ENCODE assay signal across 8 cellular contexts in the genomic region with DNA sequence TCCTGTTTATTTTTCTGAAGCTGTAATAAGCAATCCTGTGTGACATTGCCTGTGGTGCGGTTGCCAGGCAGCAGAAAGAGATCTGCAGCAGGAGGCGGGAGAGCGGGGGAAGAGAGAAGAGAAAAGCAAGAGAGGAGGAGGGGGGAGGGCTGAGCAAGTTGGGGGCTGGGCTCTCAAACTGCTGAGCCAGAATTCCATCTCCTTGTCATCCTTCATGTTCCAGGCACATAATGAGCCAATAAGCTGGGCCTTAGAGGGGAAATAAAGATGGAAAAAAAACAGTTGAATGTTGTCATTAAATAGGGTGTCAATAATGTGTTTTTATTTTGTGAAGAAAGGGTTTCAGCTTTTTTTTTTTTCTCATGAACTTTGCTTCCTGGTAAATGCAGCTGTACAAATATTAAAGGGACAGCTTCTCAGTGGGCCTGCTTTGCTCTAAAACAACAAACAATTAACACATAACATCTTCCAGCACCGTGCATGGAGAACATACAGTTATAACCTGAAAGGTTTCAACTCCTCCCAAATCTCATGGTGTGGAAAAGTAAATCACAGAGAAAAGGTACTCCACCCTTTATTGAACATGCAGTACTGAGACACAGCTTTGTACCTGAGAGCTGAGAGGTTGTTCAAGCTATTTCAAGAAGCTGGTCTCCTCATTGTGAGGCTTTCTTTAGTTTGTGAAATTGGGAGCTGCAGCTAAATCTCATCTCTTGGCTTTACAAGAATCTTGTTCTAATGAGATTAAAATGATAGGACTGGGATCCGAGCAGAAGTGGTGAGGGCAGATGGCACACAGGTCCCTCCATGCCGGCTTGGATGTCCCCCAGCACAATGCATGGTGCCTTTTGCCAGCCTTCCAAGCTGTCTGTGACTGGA.
DNase-seq lines count a peak whose midpoint lies in the region; ATAC-seq, FAIRE-seq and TF ChIP-seq lines count a peak whose summit lies in the region.

No MANE protein-coding gene starts in this region.

- no peaks in the 10 kb centered on the region for H4K20me1 ChIP-seq in HepG2 (ENCODE audit: insufficient read depth, low read length)

- no peak overlapping the region for H2AFZ ChIP-seq in HepG2 (ENCODE audit: low read length)

- no peak for FAIRE-seq in HepG2 (lab: Jason Lieb, UNC)

- 12% methylated on average over 6 of the region's 6 CpGs for WGBS in HepG2 (ENCODE audit: low lambda C conversion rate)

- in situ Hi-C loops in HepG2 (cut with HindIII; ENCODE audit: extremely low pct_ligation_motif_present, low pct_unique_long_range_greater_than_20kb) (no loop called here), GM13977 (cut with MboI; ENCODE audit: low pct_unique_long_range_greater_than_20kb, low sequenced_read_pairs, unreplicated experiment) (no loop called here)

- H3K9ac ChIP-seq in SK-N-MC (ENCODE audit: insufficient read length), result no peak overlapping the region
- H3K9ac ChIP-seq in HepG2 (ENCODE audit: insufficient read depth, low read depth, low read length), result no peak overlapping the region

- TF ChIP-seq RAD21 in HepG2 (CRISPR knock-in tag; IDR thresholded peaks at IDR 0.05), result no peak

- peak overlapping the region; percentile 36; the same call in 1 of the 2 replicates for H3K4me2 ChIP-seq in HepG2 (ENCODE audit: low read depth, low read length)

- TF ChIP-seq EP300 in HepG2 (IDR thresholded peaks at IDR 0.05; ENCODE audit: low read depth in 2 of 2, low read length in 2 of 2), result no peak
- TF ChIP-seq EP300 in HepG2 (CRISPR knock-in tag; IDR thresholded peaks at IDR 0.05; ENCODE audit: borderline replicate concordance), result no peak

- H3K4me1 ChIP-seq in HepG2 (ENCODE audit: insufficient read depth, low read length), result peaks cover 19% of the 10 kb centered on the region

- intact Hi-C loops in HepG2 (cut with micrococcal nuclease; ENCODE audit: unreplicated experiment), result loop anchor here (10.0 kb wide), 1 partner anchor 300 kb away; no protein-coding TSS in a partner anchor

- H3K27ac ChIP-seq in SK-N-MC (peak overlapping the region; percentile 74), coronary artery (peak overlapping the region; percentile 50 to 75), HepG2 (ENCODE audit: extremely low read length, insufficient read depth, low read length) (no peak overlapping the region)

- H3K9me3 ChIP-seq in SK-N-MC (ENCODE audit: low read depth, low read length), result no peaks in the 10 kb centered on the region
- H3K9me3 ChIP-seq in HepG2 (ENCODE audit: low read length), result no peaks in the 10 kb centered on the region

- ATAC-seq in HepG2, result peak; percentile 87

- TF ChIP-seq POLR2A in HepG2 (IDR thresholded peaks at IDR 0.05; ENCODE audit: insufficient read depth in 1 of 2, low read depth in 2 of 2, low read length in 2 of 2), result no peak

- no TSS peak for BruUV-seq in HepG2 (replicated peaks; lab: Mats Ljungman, UMichigan)

- H3K27me3 ChIP-seq in HepG2 (ENCODE audit: control insufficient read depth in 1 of 2, insufficient read depth in 2 of 2, low read length in 2 of 2), result no peaks in the 10 kb centered on the region

- TF ChIP-seq CTCF in coronary artery (IDR thresholded peaks at IDR 0.05), result no peak
- no peak for TF ChIP-seq CTCF in HepG2 (CRISPR knock-in tag; IDR thresholded peaks at IDR 0.05)
- no peak for TF ChIP-seq CTCF in GM13977 (IDR thresholded peaks at IDR 0.05; ENCODE audit: extremely low read depth, insufficient read depth, missing control alignments)
- TF ChIP-seq CTCF in GM20000 (IDR thresholded peaks at IDR 0.05; ENCODE audit: extremely low read depth, missing control alignments), result no peak

- peak; percentile 2 for DNase-seq in stimulated activated CD8-positive, alpha-beta memory T cell treated with anti-CD3 and anti-CD28 coated beads, Interleukin-12 subunit alpha, Interleukin-12 subunit beta, amount 100 ng/mL, for 1 hour (ENCODE audit: low read depth)
- no peak for DNase-seq in stimulated activated CD8-positive, alpha-beta memory T cell treated with anti-CD3 and anti-CD28 coated beads, Interleukin-4, amount 100 ng/mL, for 48 hours
- DNase-seq in SK-N-MC (ENCODE audit: low read depth, low spot score), result no peak
- DNase-seq in coronary artery (ENCODE audit: low spot score), result peak; percentile 88
- DNase-seq in HepG2 (ENCODE audit: low spot score), result peak; percentile 9
- peak; percentile 20 for DNase-seq in stimulated activated CD4-positive, alpha-beta T cell treated with anti-CD3 and anti-CD28 coated beads, Interleukin-2, amount 100 ng/mL, for 4 hours (ENCODE audit: low read depth)
- DNase-seq in GM13977 (ENCODE audit: low spot score), result no peak
- no peak for DNase-seq in GM20000 (ENCODE audit: low spot score)

- H3K4me3 ChIP-seq in SK-N-MC, result peak overlapping the region; percentile 69
- no peak overlapping the region for H3K4me3 ChIP-seq in coronary artery
- no peak overlapping the region for H3K4me3 ChIP-seq in HepG2 (replicated peaks in 1 of 3; ENCODE audit: insufficient read depth in 1 of 3, low read depth in 2 of 3, low read length in 3 of 3)

- CTCF ChIA-PET in HepG2 (lab: Yijun Ruan, JAX; ENCODE audit: low intra/inter-chr PET ratio, low total read pairs), result no interaction called here

- no peaks in the 10 kb centered on the region for H3K79me2 ChIP-seq in HepG2 (ENCODE audit: insufficient read depth, low read length)

- H3K36me3 ChIP-seq in SK-N-MC (ENCODE audit: insufficient read depth, low read length), result no peaks in the 10 kb centered on the region
- no peaks in the 10 kb centered on the region; a peak in 1 of 5 replicates for H3K36me3 ChIP-seq in HepG2 (replicated peaks in 1 of 2; ENCODE audit: control insufficient read depth in 1 of 2, insufficient read depth in 2 of 2, low read length in 2 of 2)

- POLR2A ChIA-PET in HepG2 (lab: Yijun Ruan, JAX), result no interaction called here

TF ChIP-seq in HepG2, 621 proteins besides CTCF, POLR2A, EP300 and RAD21 (continues in another document):
- TF ChIP-seq PRPF4 (IDR thresholded peaks at IDR 0.05; ENCODE audit: low read depth, low read length, poor library complexity, severe bottlenecking) (peak; percentile 64), RFX1 (IDR thresholded peaks at IDR 0.05) (peak; percentile 20; the same call in 1 of the 2 replicates), PAX8 (CRISPR knock-in tag; IDR thresholded peaks at IDR 0.05; ENCODE audit: borderline replicate concordance) (no peak), RXRA (CRISPR knock-in tag; IDR thresholded peaks at IDR 0.05) (no peak)
- TF ChIP-seq, protein P1, sequence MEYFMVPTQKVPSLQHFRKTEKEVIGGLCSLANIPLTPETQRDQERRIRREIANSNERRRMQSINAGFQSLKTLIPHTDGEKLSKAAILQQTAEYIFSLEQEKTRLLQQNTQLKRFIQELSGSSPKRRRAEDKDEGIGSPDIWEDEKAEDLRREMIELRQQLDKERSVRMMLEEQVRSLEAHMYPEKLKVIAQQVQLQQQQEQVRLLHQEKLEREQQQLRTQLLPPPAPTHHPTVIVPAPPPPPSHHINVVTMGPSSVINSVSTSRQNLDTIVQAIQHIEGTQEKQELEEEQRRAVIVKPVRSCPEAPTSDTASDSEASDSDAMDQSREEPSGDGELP (IDR thresholded peaks at IDR 0.05; ENCODE audit: borderline replicate concordance, low read depth), result peak; percentile 59
- TF ChIP-seq, protein P2, sequence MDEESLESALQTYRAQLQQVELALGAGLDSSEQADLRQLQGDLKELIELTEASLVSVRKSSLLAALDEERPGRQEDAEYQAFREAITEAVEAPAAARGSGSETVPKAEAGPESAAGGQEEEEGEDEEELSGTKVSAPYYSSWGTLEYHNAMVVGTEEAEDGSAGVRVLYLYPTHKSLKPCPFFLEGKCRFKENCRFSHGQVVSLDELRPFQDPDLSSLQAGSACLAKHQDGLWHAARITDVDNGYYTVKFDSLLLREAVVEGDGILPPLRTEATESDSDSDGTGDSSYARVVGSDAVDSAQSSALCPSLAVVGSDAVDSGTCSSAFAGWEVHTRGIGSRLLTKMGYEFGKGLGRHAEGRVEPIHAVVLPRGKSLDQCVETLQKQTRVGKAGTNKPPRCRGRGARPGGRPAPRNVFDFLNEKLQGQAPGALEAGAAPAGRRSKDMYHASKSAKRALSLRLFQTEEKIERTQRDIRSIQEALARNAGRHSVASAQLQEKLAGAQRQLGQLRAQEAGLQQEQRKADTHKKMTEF (CRISPR knock-in tag; IDR thresholded peaks at IDR 0.05), result 0 out of 2 replicates have a peak, but pooled peaks have one; percentile 31
- TF ChIP-seq, protein P3, sequence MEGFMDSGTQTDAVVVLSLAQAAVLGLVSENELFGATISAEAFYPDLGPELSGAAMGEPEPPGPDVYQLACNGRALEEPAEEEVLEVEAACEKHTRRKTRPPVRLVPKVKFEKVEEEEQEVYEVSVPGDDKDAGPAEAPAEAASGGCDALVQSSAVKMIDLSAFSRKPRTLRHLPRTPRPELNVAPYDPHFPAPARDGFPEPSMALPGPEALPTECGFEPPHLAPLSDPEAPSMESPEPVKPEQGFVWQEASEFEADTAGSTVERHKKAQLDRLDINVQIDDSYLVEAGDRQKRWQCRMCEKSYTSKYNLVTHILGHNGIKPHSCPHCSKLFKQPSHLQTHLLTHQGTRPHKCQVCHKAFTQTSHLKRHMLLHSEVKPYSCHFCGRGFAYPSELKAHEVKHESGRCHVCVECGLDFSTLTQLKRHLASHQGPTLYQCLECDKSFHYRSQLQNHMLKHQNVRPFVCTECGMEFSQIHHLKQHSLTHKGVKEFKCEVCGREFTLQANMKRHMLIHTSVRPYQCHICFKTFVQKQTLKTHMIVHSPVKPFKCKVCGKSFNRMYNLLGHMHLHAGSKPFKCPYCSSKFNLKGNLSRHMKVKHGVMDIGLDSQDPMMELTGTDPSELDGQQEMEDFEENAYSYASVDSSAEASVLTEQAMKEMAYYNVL (CRISPR knock-in tag; IDR thresholded peaks at IDR 0.05; ENCODE audit: borderline replicate concordance), result peak; percentile 18; the same call in 1 of the 2 replicates

Comparison
In these comparisons a context has a peak if more than half of its experiments do, and no peak if none do; other contexts are left out.
1. DNase-seq: peak in stimulated activated CD8-positive, alpha-beta memory T cell treated with anti-CD3 and anti-CD28 coated beads, Interleukin-12 subunit alpha, Interleukin-12 subunit beta, amount 100 ng/mL, for 1 hour (single experiment), coronary artery (single experiment), HepG2 (single experiment) and stimulated activated CD4-positive, alpha-beta T cell treated with anti-CD3 and anti-CD28 coated beads, Interleukin-2, amount 100 ng/mL, for 4 hours (single experiment); none in stimulated activated CD8-positive, alpha-beta memory T cell treated with anti-CD3 and anti-CD28 coated beads, Interleukin-4, amount 100 ng/mL, for 48 hours (single experiment), SK-N-MC (single experiment), GM13977 (single experiment) and GM20000 (single experiment).